8 cellular contexts compared by ENCODE assay signal in the genomic region with DNA sequence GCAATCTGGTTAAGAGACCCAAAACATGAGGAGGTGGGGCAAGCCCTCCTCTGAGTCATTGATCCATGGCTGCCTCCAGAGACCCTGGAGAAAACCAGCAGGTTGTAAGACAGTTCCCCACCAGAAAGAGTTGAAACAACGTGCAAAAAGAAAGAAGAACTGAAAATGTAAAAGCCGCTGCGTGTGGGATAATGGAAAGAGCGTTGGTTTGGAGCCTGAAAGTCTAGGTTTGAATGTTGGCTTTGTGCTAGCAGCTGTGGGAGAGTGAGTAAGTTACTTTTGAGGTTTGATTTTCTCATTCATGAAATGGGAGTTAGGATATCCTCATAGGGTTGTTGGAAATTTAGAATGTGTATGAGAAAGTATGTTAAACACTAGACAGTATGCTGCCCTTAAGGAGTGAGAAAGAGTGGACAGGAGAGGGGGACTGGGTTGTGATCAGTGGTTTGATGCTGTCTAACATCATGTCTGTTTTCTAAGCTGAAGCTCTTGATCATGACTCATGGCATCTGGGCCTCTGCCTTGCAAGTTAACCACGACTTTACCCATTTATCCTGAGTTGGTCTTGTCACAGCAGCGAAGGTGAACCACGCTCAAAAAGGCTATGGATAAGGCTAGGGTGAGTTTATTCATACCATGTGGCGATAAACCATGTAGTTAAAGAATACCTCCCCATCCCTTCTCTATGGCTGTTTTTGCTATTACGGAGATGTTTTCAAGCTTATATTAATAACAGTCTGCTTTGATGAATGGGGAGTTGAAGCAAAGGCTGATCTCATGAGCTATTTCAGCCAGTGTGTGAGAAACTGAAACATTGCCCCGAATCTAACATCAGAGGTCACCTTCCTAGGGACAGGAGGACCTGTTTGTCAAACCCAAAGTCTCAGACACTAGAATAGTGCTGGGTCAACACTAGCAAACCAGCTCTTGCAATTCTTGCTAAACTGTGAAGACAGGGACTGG. TPM values are rescaled to one million over a fixed set of nuclear protein-coding genes. Genes with fewer than 3 reads are reported as not detected.
A peak's percentile ranks its signal among the peaks of the same experiment; 100 is the strongest.
DNase-seq lines count a peak whose midpoint lies in the region; ATAC-seq and TF ChIP-seq lines count a peak whose summit lies in the region.

No MANE protein-coding gene starts in this region.

- ATAC-seq in HG02981 (IDR thresholded peaks at IDR 0.05; ENCODE audit: unreplicated experiment) = peak; percentile 76
- peak; percentile 91 for ATAC-seq in stimulated activated memory B cell treated with anti-CD40 and anti-IgM and Interleukin-4, amounts not matched to agents 10 μg/mL and 1 μg/mL and 100 μg/mL, for 72 hours

- H3K36me3 Mint-ChIP-seq in stimulated activated memory B cell treated with anti-CD40 and anti-IgM and Interleukin-4, amounts not matched to agents 10 μg/mL and 1 μg/mL and 100 μg/mL, for 72 hours = no peaks in the 10 kb centered on the region

- H3K27me3 ChIP-seq in left ventricle myocardium inferior (ENCODE audit: low read depth) (no peaks in the 10 kb centered on the region), SJSA1 (replicated peaks) (no peaks in the 10 kb centered on the region)

- H3K27ac ChIP-seq in left ventricle myocardium inferior (replicated peaks) (peak overlapping the region; percentile 75), SJSA1 (peak overlapping the region; percentile 59)

- peaks cover 14% of the 10 kb centered on the region for H3K27me3 Mint-ChIP-seq in stimulated activated memory B cell treated with anti-CD40 and anti-IgM and Interleukin-4, amounts not matched to agents 10 μg/mL and 1 μg/mL and 100 μg/mL, for 72 hours

- no peaks in the 10 kb centered on the region for H3K9me3 Mint-ChIP-seq in stimulated activated memory B cell treated with anti-CD40 and anti-IgM and Interleukin-4, amounts not matched to agents 10 μg/mL and 1 μg/mL and 100 μg/mL, for 72 hours

- H3K4me1 Mint-ChIP-seq in stimulated activated memory B cell treated with anti-CD40 and anti-IgM and Interleukin-4, amounts not matched to agents 10 μg/mL and 1 μg/mL and 100 μg/mL, for 72 hours = peaks cover 15% of the 10 kb centered on the region

- peak overlapping the region; percentile 6 for H3K4me3 Mint-ChIP-seq in stimulated activated memory B cell treated with anti-CD40 and anti-IgM and Interleukin-4, amounts not matched to agents 10 μg/mL and 1 μg/mL and 100 μg/mL, for 72 hours

- H3K9me3 ChIP-seq in left ventricle myocardium inferior (replicated peaks) (no peaks in the 10 kb centered on the region), SJSA1 (replicated peaks) (no peaks in the 10 kb centered on the region)

- DNase-seq in left ventricle myocardium inferior (no peak), cardiac septum (ENCODE audit: low spot score) (no peak), SJSA1 (ENCODE audit: low read depth in 1 of 2, low spot score in 2 of 2) (peak in 1 of 2 experiments; percentile 36), superior temporal gyrus (ENCODE audit: extremely low spot score) (no peak), NCI-H510A (lab: John Stamatoyannopoulos, UW) (no peak), iPS-NIHi7 (ENCODE audit: extremely low spot score) (no peak)

- H3K27ac Mint-ChIP-seq in stimulated activated memory B cell treated with anti-CD40 and anti-IgM and Interleukin-4, amounts not matched to agents 10 μg/mL and 1 μg/mL and 100 μg/mL, for 72 hours = peak overlapping the region; percentile 68

- no peak for TF ChIP-seq CTCF in left ventricle myocardium inferior (IDR thresholded peaks at IDR 0.05; ENCODE audit: borderline replicate concordance)

- H3K4me1 ChIP-seq in left ventricle myocardium inferior (peaks cover 72% of the 10 kb centered on the region), SJSA1 (replicated peaks) (peaks cover 30% of the 10 kb centered on the region)

- no peaks in the 10 kb centered on the region for H3K36me3 ChIP-seq in left ventricle myocardium inferior
- no peaks in the 10 kb centered on the region for H3K36me3 ChIP-seq in SJSA1

- intact Hi-C loops in left ventricle myocardium inferior (cut with micrococcal nuclease) = no loop called here
- intact Hi-C loops in cardiac septum (cut with DNase I) = no loop called here

- no peak overlapping the region for H3K4me3 ChIP-seq in left ventricle myocardium inferior
- no peak overlapping the region for H3K4me3 ChIP-seq in SJSA1

RNA-seq across cellular contexts. Expression of a gene that starts 41.3 kb away (rescaled TPM):
- total RNA-seq in left ventricle myocardium inferior (8.1 TPM), cardiac septum (3.7 TPM)
- total RNA-seq in SJSA1 (2014; rRNA removed; shearing (Covaris generic)) = not detected in 2 replicates
